Comparison of ENCODE assay signal across 21 cellular contexts in the genomic region with DNA sequence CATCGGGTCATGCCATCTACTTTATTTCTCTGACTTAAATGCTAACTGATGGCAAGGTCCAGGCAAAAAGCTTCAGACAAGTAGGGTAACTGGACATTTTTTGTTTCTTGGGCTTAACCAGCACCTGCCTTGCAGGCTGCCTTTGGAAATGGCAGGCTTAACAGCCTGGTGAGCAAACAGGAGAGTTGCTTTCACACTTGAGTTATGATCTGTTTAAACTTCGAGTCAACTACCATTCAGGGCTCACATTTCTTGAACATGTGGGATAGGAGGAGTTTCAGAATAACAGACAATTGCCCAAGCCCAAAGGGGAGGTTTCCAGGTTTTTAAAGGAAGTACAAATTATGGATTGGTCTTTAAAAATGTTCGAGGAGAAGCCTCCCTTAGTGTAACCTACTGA.
DNase-seq lines count a peak whose midpoint lies in the region; ATAC-seq and TF ChIP-seq lines count a peak whose summit lies in the region.
"Had no signal": no experiment of that assay in that cellular context is flagged by ENCODE, and none has a peak within 500 bp of the region (broad histone marks: within the 10 kb centered on the region; RNA-seq: fewer than 3 reads in every experiment).

No MANE protein-coding gene starts in this region.

- H3K79me2 ChIP-seq in PC-3 (ENCODE audit: low read length), result no peaks in the 10 kb centered on the region

- peaks cover 4% of the 10 kb centered on the region for H3F3A ChIP-seq in PC-3 (ENCODE audit: low read length, unreplicated experiment)

- H3K4me2 ChIP-seq in PC-3 (ENCODE audit: low read length), result peak overlapping the region; percentile 26; the same call in 1 of the 2 replicates
- H3K4me2 ChIP-seq: A549, BLaER1 had no signal

- no peaks in the 10 kb centered on the region for H3K36me3 ChIP-seq in PC-3 (ENCODE audit: low read depth, low read length)
- H3K36me3 ChIP-seq: BLaER1 had no signal

- H3K27ac ChIP-seq in PC-3 (ENCODE audit: low read length), result peak overlapping the region; percentile 18; the same call in 1 of the 2 replicates
- H3K27ac ChIP-seq: A549, BLaER1, C4-2B had no signal

- H3K9me2 ChIP-seq in PC-3 (replicated peaks; ENCODE audit: low read length), result no peaks in the 10 kb centered on the region

- CTCF ChIA-PET in PC-3 (lab: Charles Lee), result no interaction called here
- CTCF ChIA-PET in GM10248 (lab: Yijun Ruan, JAX), result interaction anchor here (1.4 kb wide), 1 partner anchor 11 kb away, joined by 4 read pairs; no protein-coding TSS in a partner anchor

- H3K4me3 ChIP-seq in PC-3 (ENCODE audit: low read length), result no peak overlapping the region
- H3K4me3 ChIP-seq: A549, BLaER1 had no signal

- no peaks in the 10 kb centered on the region for H4K20me1 ChIP-seq in PC-3 (ENCODE audit: low read length)
- H4K20me1 ChIP-seq: BLaER1 had no signal

- H3K9me3 ChIP-seq in PC-3 (ENCODE audit: low read length), result no peaks in the 10 kb centered on the region
- H3K9me3 ChIP-seq: A549, BLaER1, Caco-2 had no signal

- peak; percentile 72 for ATAC-seq in PC-3
- ATAC-seq: A549; CD8-positive, alpha-beta T cell had no signal

- no TSS peak for BruUV-seq in PC-3 (replicated peaks; lab: Mats Ljungman, UMichigan)

- H3K27me3 ChIP-seq in PC-3 (ENCODE audit: low read length), result no peaks in the 10 kb centered on the region
- H3K27me3 ChIP-seq: BLaER1 had no signal

- intact Hi-C loops in PC-3 (cut with micrococcal nuclease), result no loop called here

- DNase-seq in DMS53 treated with DMSO at 0.1 percent for 48 hours (lab: John Stamatoyannopoulos, UW; ENCODE audit: unreplicated experiment) (peak; percentile 29), PC-3 (peak; percentile 61), left kidney (ENCODE audit: low read depth, low spot score) (peak; percentile 52), AG20443 (ENCODE audit: low spot score) (no peak), Ammon's horn (ENCODE audit: low spot score) (no peak), SIG-M5 (lab: John Stamatoyannopoulos, UW) (no peak), GM10248 (ENCODE audit: extremely low spot score) (no peak)
- DNase-seq: 8988T; ACHN; Caco-2; CD4-positive, CD25-positive, alpha-beta regulatory T cell; CD8-positive, alpha-beta T cell; DMS153; DMS79 treated with DMSO at 0.1 percent for 48 hours; GF-D8; GOT3; H7; HCEC 1CT had no signal

- TF ChIP-seq CTCF in PC-3 (conservative IDR thresholded peaks at IDR 0.05; ENCODE audit: low read depth, low read length), result no peak
- TF ChIP-seq CTCF in GM10248 (IDR thresholded peaks at IDR 0.05; ENCODE audit: control extremely low read depth, extremely low read depth, low read depth, missing control alignments), result no peak

- 0 out of 2 replicates have a peak overlapping the region, but pooled peaks have one; percentile 40 for H2AFZ ChIP-seq in PC-3 (ENCODE audit: low read length)

- peaks cover 31% of the 10 kb centered on the region for H3K4me1 ChIP-seq in PC-3 (ENCODE audit: insufficient read depth, low read length)
- H3K4me1 ChIP-seq: A549, BLaER1, Caco-2 had no signal

- POLR2A ChIA-PET in PC-3 (lab: Charles Lee; ENCODE audit: unreplicated experiment) (no interaction called here), GM10248 (lab: Yijun Ruan, JAX) (no interaction called here)

- no peak overlapping the region for H3K9ac ChIP-seq in PC-3 (ENCODE audit: low read length)
- H3K9ac ChIP-seq: BLaER1 had no signal

Comparison
In these comparisons a context has a peak if more than half of its experiments do, and no peak if none do; other contexts are left out.
1. DNase-seq: peak in DMS53 treated with DMSO at 0.1 percent for 48 hours (single experiment), PC-3 (single experiment) and left kidney (single experiment); none in AG20443 (single experiment), Ammon's horn (single experiment), SIG-M5 (single experiment) and GM10248 (single experiment).